25 cellular contexts compared by ENCODE assay signal in genomic region chr6:144535630-144536029, GRCh38.
DNase-seq lines count a peak whose midpoint lies in the region; ATAC-seq, FAIRE-seq and TF ChIP-seq lines count a peak whose summit lies in the region.
"Had no signal": no experiment of that assay in that cellular context is flagged by ENCODE, and none has a peak within 500 bp of the region (broad histone marks: within the 10 kb centered on the region; RNA-seq: fewer than 3 reads in every experiment).

No MANE protein-coding gene starts in this region.

- no peak overlapping the region for H2AFZ ChIP-seq in HepG2 (ENCODE audit: low read length)
- H2AFZ ChIP-seq in GM12878 (ENCODE audit: control insufficient read depth, low read depth, low read length), result no peak overlapping the region
- H2AFZ ChIP-seq: GM23338 had no signal

- H3K4me2 ChIP-seq in HepG2 (ENCODE audit: low read depth, low read length), result no peak overlapping the region
- H3K4me2 ChIP-seq in GM12878 (ENCODE audit: control insufficient read depth, insufficient read depth), result no peak overlapping the region
- H3K4me2 ChIP-seq: BLaER1 treated with 17β-estradiol and CSF1 and Interleukin-3, amounts not matched to agents 10 nM and 100 nM; GM23338 had no signal

- CTCF ChIA-PET in HepG2 (lab: Yijun Ruan, JAX; ENCODE audit: low intra/inter-chr PET ratio, low total read pairs), result no interaction called here
- CTCF ChIA-PET in GM12878 (lab: Yijun Ruan, JAX), result interaction anchor here (0.8 kb wide), 1 partner anchor 243 kb away, joined by 3 read pairs; no protein-coding TSS in a partner anchor

- H3K4me3 ChIP-seq in HepG2 (replicated peaks in 1 of 3; ENCODE audit: insufficient read depth in 1 of 3, low read depth in 2 of 3, low read length in 3 of 3) (no peak overlapping the region), right lobe of liver (no peak overlapping the region), GM12878 (no peak overlapping the region), pancreas (no peak overlapping the region)
- H3K4me3 ChIP-seq: BLaER1 treated with 17β-estradiol and CSF1 and Interleukin-3, amounts not matched to agents 10 nM and 100 nM; GM23338; HAP-1 had no signal

- TF ChIP-seq RAD21 in HepG2 (CRISPR knock-in tag; IDR thresholded peaks at IDR 0.05), result no peak
- TF ChIP-seq RAD21 in GM12878 (IDR thresholded peaks at IDR 0.05; ENCODE audit: insufficient read depth, low read depth, low read length), result no peak

- DNase-seq in HepG2 (ENCODE audit: low spot score) (no peak), right lobe of liver (no peak), GM12878 (ENCODE audit: low read depth, low spot score) (no peak), pancreas (no peak)
- DNase-seq: CD4-positive, alpha-beta memory T cell; COR-L47; HFFc6; NCI-H1694; NCI-H2029 treated with DMSO at 0.1 percent for 48 hours; NCI-H446 treated with DMSO at 0.1 percent for 48 hours; NCI-H82; NK-92 treated with Interleukin-12 subunit alpha and Interleukin-12 subunit beta, amount 100 ng/mL, for 24 hours; SHP77; T-cell had no signal

- H3K9me3 ChIP-seq in HepG2 (ENCODE audit: low read length), result no peaks in the 10 kb centered on the region
- H3K9me3 ChIP-seq in right lobe of liver, result no peaks in the 10 kb centered on the region
- peaks cover 3% of the 10 kb centered on the region; the same call in 1 of the 3 replicates for H3K9me3 ChIP-seq in GM12878 (replicated peaks; ENCODE audit: control insufficient read depth, insufficient read depth, low read length)
- H3K9me3 ChIP-seq in pancreas, result no peaks in the 10 kb centered on the region
- H3K9me3 ChIP-seq: HAP-1 had no signal

- in situ Hi-C loops in HepG2 (cut with HindIII; ENCODE audit: extremely low pct_ligation_motif_present, low pct_unique_long_range_greater_than_20kb), result no loop called here
- in situ Hi-C loops in GM12878 (cut with MboI), result no loop called here

- ATAC-seq in HepG2 (peak; percentile 26; the same call in 1 of the 3 replicates), right lobe of liver (no peak), HG02884 (IDR thresholded peaks at IDR 0.05; ENCODE audit: unreplicated experiment) (peak; percentile 44), GM12878 (peak; percentile 67), GM19452 (IDR thresholded peaks at IDR 0.05; ENCODE audit: unreplicated experiment) (no peak), HG03108 (IDR thresholded peaks at IDR 0.05; ENCODE audit: unreplicated experiment) (no peak), pancreas (no peak)
- ATAC-seq: GM23338, Panc1, T-cell had no signal

- H3K27me3 ChIP-seq in HepG2 (ENCODE audit: control insufficient read depth in 1 of 2, insufficient read depth in 2 of 2, low read length in 2 of 2) (no peaks in the 10 kb centered on the region), right lobe of liver (no peaks in the 10 kb centered on the region), GM12878 (replicated peaks in 1 of 2; ENCODE audit: control insufficient read depth in 2 of 2, insufficient read depth in 2 of 2, low read length in 1 of 2) (no peaks in the 10 kb centered on the region), pancreas (no peaks in the 10 kb centered on the region)
- H3K27me3 ChIP-seq: BLaER1 treated with 17β-estradiol and CSF1 and Interleukin-3, amounts not matched to agents 10 nM and 100 nM had no signal

- H3K4me1 ChIP-seq in HepG2 (ENCODE audit: insufficient read depth, low read length) (no peaks in the 10 kb centered on the region), right lobe of liver (no peaks in the 10 kb centered on the region), GM12878 (ENCODE audit: control insufficient read depth, insufficient read depth, low read length) (no peaks in the 10 kb centered on the region), pancreas (no peaks in the 10 kb centered on the region)
- H3K4me1 ChIP-seq: BLaER1 treated with 17β-estradiol and CSF1 and Interleukin-3, amounts not matched to agents 10 nM and 100 nM; HAP-1 had no signal

- POLR2A ChIA-PET in HepG2 (lab: Yijun Ruan, JAX) (no interaction called here), GM12878 (lab: Charles Lee) (no interaction called here)

- WGBS in HepG2 (ENCODE audit: low lambda C conversion rate), result 97% methylated on average over 2 of the region's 2 CpGs
- 94% methylated on average over 2 of the region's 2 CpGs for WGBS in right lobe of liver (ENCODE audit: insufficient coverage, low coverage, low lambda C conversion rate, missing lambda C conversion rate)
- 35% methylated on average over 2 of the region's 2 CpGs for WGBS in GM12878 (ENCODE audit: insufficient coverage, insufficient replicate concordance, low lambda C conversion rate, missing lambda C conversion rate)
- WGBS in pancreas, 2 donors, result 90 to 92% methylated on average over 2 of the region's 2 CpGs

- RAD21 ChIA-PET in GM12878 (lab: Charles Lee; ENCODE audit: unreplicated experiment), result no interaction called here

- H4K20me1 ChIP-seq in HepG2 (ENCODE audit: insufficient read depth, low read length), result no peaks in the 10 kb centered on the region
- no peaks in the 10 kb centered on the region for H4K20me1 ChIP-seq in GM12878 (ENCODE audit: control insufficient read depth, insufficient read depth)
- H4K20me1 ChIP-seq: BLaER1 treated with 17β-estradiol and CSF1 and Interleukin-3, amounts not matched to agents 10 nM and 100 nM had no signal

- H3K36me3 ChIP-seq in HepG2 (replicated peaks in 1 of 2; ENCODE audit: control insufficient read depth in 1 of 2, insufficient read depth in 2 of 2, low read length in 2 of 2) (peaks cover 30 to 57% of the 10 kb centered on the region in 2 experiments), right lobe of liver (peaks cover 0 to 23% (median 5%) of the 10 kb centered on the region in 4 donors), GM12878 (ENCODE audit: control insufficient read depth in 2 of 2, insufficient read depth in 2 of 2, low read length in 1 of 2) (peaks cover 0 to 10% of the 10 kb centered on the region in 2 experiments; a peak in 3 of 4 replicates), pancreas (peaks cover 3 to 15% (median 4%) of the 10 kb centered on the region in 3 donors)
- H3K36me3 ChIP-seq: HAP-1 had no signal

- TF ChIP-seq CTCF in HepG2 (CRISPR knock-in tag; IDR thresholded peaks at IDR 0.05), result no peak
- no peak for TF ChIP-seq CTCF in right lobe of liver (IDR thresholded peaks at IDR 0.05)
- no peak for TF ChIP-seq CTCF in GM12878 (IDR thresholded peaks at IDR 0.05 in 2 of 3, conservative IDR thresholded peaks at IDR 0.05 in 1 of 3; ENCODE audit: control insufficient read depth in 2 of 3, extremely low read depth in 1 of 3, insufficient read depth in 1 of 3, low read depth in 3 of 3, low read length in 3 of 3)
- no peak for TF ChIP-seq CTCF in pancreas (IDR thresholded peaks at IDR 0.05)

- H3K9ac ChIP-seq in HepG2 (ENCODE audit: insufficient read depth, low read depth, low read length), result no peak overlapping the region
- H3K9ac ChIP-seq in GM12878 (ENCODE audit: control insufficient read depth, insufficient read depth, low read length), result no peak overlapping the region
- H3K9ac ChIP-seq: BLaER1 treated with 17β-estradiol and CSF1 and Interleukin-3, amounts not matched to agents 10 nM and 100 nM had no signal

- H3K27ac ChIP-seq in HepG2 (ENCODE audit: extremely low read length, insufficient read depth, low read length), result no peak overlapping the region
- no peak overlapping the region for H3K27ac ChIP-seq in right lobe of liver
- H3K27ac ChIP-seq in GM12878 (ENCODE audit: control insufficient read depth, insufficient read depth), result no peak overlapping the region
- H3K27ac ChIP-seq in pancreas, result no peak overlapping the region
- H3K27ac ChIP-seq: BLaER1 treated with 17β-estradiol and CSF1 and Interleukin-3, amounts not matched to agents 10 nM and 100 nM; HL-60; RWPE1 had no signal

- TF ChIP-seq EP300 in HepG2 (IDR thresholded peaks at IDR 0.05; ENCODE audit: low read depth in 2 of 2, low read length in 2 of 2) (no peak), HepG2 (CRISPR knock-in tag; IDR thresholded peaks at IDR 0.05; ENCODE audit: borderline replicate concordance) (no peak), GM12878 (IDR thresholded peaks at IDR 0.05; ENCODE audit: borderline replicate concordance in 1 of 2, control insufficient read depth in 1 of 2, low read depth in 2 of 2, low read length in 2 of 2) (no peak)

- no peak for TF ChIP-seq POLR2A in HepG2 (IDR thresholded peaks at IDR 0.05; ENCODE audit: insufficient read depth in 1 of 2, low read depth in 2 of 2, low read length in 2 of 2)
- no peak for TF ChIP-seq POLR2A in right lobe of liver (IDR thresholded peaks at IDR 0.05)
- TF ChIP-seq POLR2A in GM12878 (IDR thresholded peaks at IDR 0.05; ENCODE audit: low read depth, low read length), result no peak

- FAIRE-seq in HepG2 (lab: Jason Lieb, UNC) (no peak), GM12878 (lab: Jason Lieb, UNC) (no peak), pancreas (lab: Jason Lieb, UNC) (no peak)
- FAIRE-seq: G401.6, GM19239 had no signal

- BruUV-seq in HepG2 (replicated peaks; lab: Mats Ljungman, UMichigan) (no TSS peak), GM12878 (replicated peaks; lab: Mats Ljungman, UMichigan) (no TSS peak)

- H3K79me2 ChIP-seq in HepG2 (ENCODE audit: insufficient read depth, low read length) (no peaks in the 10 kb centered on the region), GM12878 (ENCODE audit: control insufficient read depth, insufficient read depth, low read length) (no peaks in the 10 kb centered on the region)

- intact Hi-C loops in HepG2 (cut with micrococcal nuclease; ENCODE audit: unreplicated experiment) (no loop called here), right lobe of liver (cut with DNase I) (no loop called here), GM12878 (cut with micrococcal nuclease; ENCODE audit: unreplicated experiment) (no loop called here), pancreas (cut with DNase I) (no loop called here)

- SMC1A ChIA-PET in GM12878 (lab: Charles Lee; ENCODE audit: uncharacterized antibody, unreplicated experiment), result interaction anchor here (0.6 to 1.8 kb wide), 4 partner anchors 13 to 150 kb away, joined by 3 to 4 read pairs (median 3); no protein-coding TSS in a partner anchor

TF ChIP-seq in HepG2, 621 proteins besides CTCF, POLR2A, EP300 and RAD21 (continues in another document):
- no peak for TF ChIP-seq MED13 (CRISPR knock-in tag; IDR thresholded peaks at IDR 0.05)
- TF ChIP-seq TEAD3 (CRISPR knock-in tag; optimal IDR thresholded peaks at IDR 0.05; ENCODE audit: borderline replicate concordance), result no peak

Comparison
In these comparisons a context has a peak if more than half of its experiments do, and no peak if none do; other contexts are left out.
1. ATAC-seq: peak in HepG2 (single experiment), HG02884 (single experiment) and GM12878 (single experiment); none in right lobe of liver (0 of 4), GM19452 (single experiment), HG03108 (single experiment) and pancreas (0 of 4).